20 cellular contexts compared by ENCODE assay signal in the genomic region with DNA sequence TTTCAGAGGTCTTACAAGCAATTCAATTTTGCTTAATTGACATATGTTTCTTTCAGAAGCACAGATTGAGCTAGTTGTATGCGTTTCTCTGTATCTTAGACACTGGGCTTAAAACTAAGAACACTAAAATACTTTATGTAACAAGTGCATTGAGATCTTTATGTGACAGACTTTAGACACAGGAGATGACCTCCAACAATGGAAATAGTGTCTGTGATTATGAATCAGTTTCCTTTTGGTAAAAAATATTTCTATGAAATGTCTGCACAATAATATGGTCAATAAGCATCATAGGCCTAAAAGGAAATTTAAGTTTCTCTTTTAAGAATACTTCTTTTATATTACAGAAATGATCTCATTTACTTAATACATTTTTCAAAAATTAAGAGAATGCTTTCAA.
"Had no signal": no experiment of that assay in that cellular context is flagged by ENCODE, and none has a peak within 500 bp of the region (broad histone marks: within the 10 kb centered on the region; RNA-seq: fewer than 3 reads in every experiment).

No MANE protein-coding gene starts in this region.

- H3K4me1 ChIP-seq: heart right ventricle, suprapubic skin, tibial artery, upper lobe of right lung had no signal

- H3K27ac ChIP-seq: brain microvascular endothelial cell, coronary artery, heart right ventricle, suprapubic skin, tibial artery, upper lobe of right lung had no signal

- H3K27me3 Mint-ChIP-seq: activated CD4-positive, alpha-beta T cell treated with anti-CD3 and anti-CD28 coated beads for 36 hours; activated naive CD8-positive, alpha-beta T cell treated with anti-CD3 and anti-CD28 coated beads, Interleukin-2, amount 10 ng/mL, durations not matched to agents 7 days and 5 days; effector memory CD8-positive, alpha-beta T cell had no signal

- H3K4me1 Mint-ChIP-seq: activated CD4-positive, alpha-beta T cell treated with anti-CD3 and anti-CD28 coated beads for 36 hours; memory B cell; nephron had no signal

- H3K9me3 ChIP-seq: heart right ventricle, suprapubic skin, tibial artery, upper lobe of right lung had no signal

- H3K4me3 ChIP-seq: coronary artery, heart right ventricle, suprapubic skin, tibial artery, upper lobe of right lung had no signal

- H3K4me3 Mint-ChIP-seq: activated CD4-positive, alpha-beta T cell treated with anti-CD3 and anti-CD28 coated beads for 36 hours; activated naive CD8-positive, alpha-beta T cell treated with anti-CD3 and anti-CD28 coated beads, Interleukin-2, amount 10 ng/mL, durations not matched to agents 7 days and 5 days; activated T-cell treated with anti-CD3 and anti-CD28 coated beads, Interleukin-2, amount 50 U/mL, for 4 hours; effector memory CD8-positive, alpha-beta T cell; memory B cell; nephron had no signal

- H3K36me3 ChIP-seq: brain microvascular endothelial cell, heart right ventricle, suprapubic skin, tibial artery, upper lobe of right lung had no signal

- ATAC-seq: activated CD4-positive, alpha-beta T cell treated with anti-CD3 and anti-CD28 coated beads for 36 hours; activated T-cell treated with anti-CD3 and anti-CD28 coated beads, Interleukin-2, amount 50 U/mL, for 4 hours; effector memory CD8-positive, alpha-beta T cell; heart right ventricle; right cardiac atrium; upper lobe of right lung had no signal

- DNase-seq: activated CD4-positive, alpha-beta T cell treated with anti-CD3 and anti-CD28 coated beads for 36 hours; activated CD4-positive, CD25-positive, alpha-beta regulatory T cell; activated CD8-positive, alpha-beta memory T cell treated with anti-CD3 and anti-CD28 coated beads for 24 hours; activated naive CD4-positive, alpha-beta T cell treated with Interleukin-2 at 50 U/mL for 16 hours; activated naive CD8-positive, alpha-beta T cell treated with anti-CD3 and anti-CD28 coated beads, Interleukin-2, amount 10 ng/mL, durations not matched to agents 7 days and 5 days; activated T-cell treated with anti-CD3 and anti-CD28 coated beads, Interleukin-2, amount 50 U/mL, for 4 hours; amniotic stem cell; brain microvascular endothelial cell; effector memory CD8-positive, alpha-beta T cell; heart right ventricle; posterior cingulate gyrus; right cardiac atrium; stimulated activated CD4-positive, alpha-beta T cell treated with anti-CD3 and anti-CD28 coated beads, Interleukin-12 subunit alpha, Interleukin-12 subunit beta, amount 100 ng/mL, for 4 hours; stimulated activated CD4-positive, alpha-beta T cell treated with anti-CD3 and anti-CD28 coated beads, Interleukin-4, amount 100 ng/mL, for 1 hour; tibial artery; upper lobe of right lung had no signal

- H3K9me3 Mint-ChIP-seq: activated naive CD8-positive, alpha-beta T cell treated with anti-CD3 and anti-CD28 coated beads, Interleukin-2, amount 10 ng/mL, durations not matched to agents 7 days and 5 days; activated T-cell treated with anti-CD3 and anti-CD28 coated beads, Interleukin-2, amount 50 U/mL, for 4 hours; effector memory CD8-positive, alpha-beta T cell; memory B cell; nephron had no signal

- H3K27ac Mint-ChIP-seq: activated CD4-positive, alpha-beta T cell treated with anti-CD3 and anti-CD28 coated beads for 36 hours; activated naive CD8-positive, alpha-beta T cell treated with anti-CD3 and anti-CD28 coated beads, Interleukin-2, amount 10 ng/mL, durations not matched to agents 7 days and 5 days; effector memory CD8-positive, alpha-beta T cell; memory B cell; nephron had no signal
